ENCODE assay signal across 8 cellular contexts in genomic region chr2:122136071-122136470, GRCh38.
DNase-seq lines count a peak whose midpoint lies in the region; ATAC-seq and TF ChIP-seq lines count a peak whose summit lies in the region.

No MANE protein-coding gene starts in this region.

- no peak overlapping the region for H2BK15ac ChIP-seq in mesenchymal stem cell (ENCODE audit: low read depth, poor library complexity, severe bottlenecking)

- H3K23ac ChIP-seq in mesenchymal stem cell (ENCODE audit: low read length in 2 of 2): no peak overlapping the region

- H3K4me1 ChIP-seq in mesenchymal stem cell (ENCODE audit: control insufficient read depth, insufficient read depth, low read depth, low read length): no peaks in the 10 kb centered on the region

- no peak overlapping the region for H2AFZ ChIP-seq in mesenchymal stem cell (ENCODE audit: low read depth, low read length)

- H3K36me3 ChIP-seq in BJ (ENCODE audit: control insufficient read depth, insufficient read depth, low read length): no peaks in the 10 kb centered on the region
- H3K36me3 ChIP-seq in mesenchymal stem cell (ENCODE audit: control insufficient read depth in 1 of 2, insufficient read depth in 2 of 2, low read depth in 1 of 2, low read length in 2 of 2): no peaks in the 10 kb centered on the region

- H3K9ac ChIP-seq in mesenchymal stem cell (ENCODE audit: low read length): no peak overlapping the region

- DNase-seq in BJ (ENCODE audit: low read depth) (no peak), LNCaP clone FGC (ENCODE audit: low read depth) (no peak), cerebellar cortex (ENCODE audit: low spot score) (peak; percentile 5), occipital lobe (lab: John Stamatoyannopoulos, UW) (no peak), ureter (ENCODE audit: low spot score) (no peak), mesenchymal stem cell (no peak)
- DNase-seq in activated T-cell treated with anti-CD3 and anti-CD28 coated beads, Interleukin-2, amount 50 U/mL, for 48 hours: no peak

- H3K79me1 ChIP-seq in mesenchymal stem cell (replicated peaks; ENCODE audit: low read length, poor library complexity, severe bottlenecking): no peaks in the 10 kb centered on the region

- no peak overlapping the region for H2BK12ac ChIP-seq in mesenchymal stem cell (ENCODE audit: low read length in 2 of 2)

- TF ChIP-seq CTCF in BJ (IDR thresholded peaks at IDR 0.05; ENCODE audit: insufficient read depth, low read depth, low read length) (peak; percentile 77), LNCaP clone FGC (IDR thresholded peaks at IDR 0.05; ENCODE audit: control insufficient read depth, extremely low read depth, insufficient read depth) (peak; percentile 17; the same call in 1 of the 2 replicates)

- H2BK5ac ChIP-seq in mesenchymal stem cell (ENCODE audit: low read depth, low read length, poor library complexity, severe bottlenecking): no peak overlapping the region

- no peak overlapping the region for H4K8ac ChIP-seq in mesenchymal stem cell (ENCODE audit: low read length)

- H3K18ac ChIP-seq in mesenchymal stem cell (ENCODE audit: low read depth in 1 of 2, low read length in 2 of 2): no peak overlapping the region

- CTCF ChIA-PET in BJ (lab: Yijun Ruan, JAX): interaction anchor here (1.0 to 1.4 kb wide), 7 partner anchors 10 to 161 kb away, joined by 3 to 6 read pairs (median 3); no protein-coding TSS in a partner anchor

- H3K27ac ChIP-seq in mesenchymal stem cell (ENCODE audit: low read length, poor library complexity, severe bottlenecking): no peak overlapping the region

- no peak overlapping the region for H4K91ac ChIP-seq in mesenchymal stem cell (ENCODE audit: low read length)

- H3K9me3 ChIP-seq in mesenchymal stem cell (ENCODE audit: control insufficient read depth, low read length): no peaks in the 10 kb centered on the region

- peak; percentile 72 for ATAC-seq in GM18519 (IDR thresholded peaks at IDR 0.05; ENCODE audit: low FRiP score, unreplicated experiment)

- 21% methylated on average over 1 of the region's 2 CpGs for WGBS in mesenchymal stem cell

- POLR2A ChIA-PET in BJ (lab: Charles Lee): no interaction called here

- H3K27me3 ChIP-seq in BJ (ENCODE audit: control insufficient read depth, insufficient read depth, low read length) (no peaks in the 10 kb centered on the region), mesenchymal stem cell (ENCODE audit: control insufficient read depth in 1 of 2, insufficient read depth in 1 of 2, low read length in 2 of 2) (no peaks in the 10 kb centered on the region)

- H3K4ac ChIP-seq in mesenchymal stem cell (ENCODE audit: low read depth in 1 of 2, low read length in 2 of 2): no peak overlapping the region

- H2AK5ac ChIP-seq in mesenchymal stem cell (ENCODE audit: low read length, severe bottlenecking): no peak overlapping the region

- H2BK120ac ChIP-seq in mesenchymal stem cell (ENCODE audit: low read depth, low read length): no peak overlapping the region

- H3K4me3 ChIP-seq in BJ (ENCODE audit: low read depth, low read length) (no peak overlapping the region), LNCaP clone FGC (ENCODE audit: low read depth, low read length) (no peak overlapping the region), mesenchymal stem cell (ENCODE audit: insufficient read depth in 1 of 2, low read depth in 1 of 2, low read length in 2 of 2) (no peak overlapping the region)

- no peak overlapping the region for H3K14ac ChIP-seq in mesenchymal stem cell (ENCODE audit: low read length in 2 of 2)

- H3K4me2 ChIP-seq in mesenchymal stem cell (ENCODE audit: low read length, poor library complexity, severe bottlenecking): no peak overlapping the region
